9 cellular contexts compared by ENCODE assay signal in the genomic region with DNA sequence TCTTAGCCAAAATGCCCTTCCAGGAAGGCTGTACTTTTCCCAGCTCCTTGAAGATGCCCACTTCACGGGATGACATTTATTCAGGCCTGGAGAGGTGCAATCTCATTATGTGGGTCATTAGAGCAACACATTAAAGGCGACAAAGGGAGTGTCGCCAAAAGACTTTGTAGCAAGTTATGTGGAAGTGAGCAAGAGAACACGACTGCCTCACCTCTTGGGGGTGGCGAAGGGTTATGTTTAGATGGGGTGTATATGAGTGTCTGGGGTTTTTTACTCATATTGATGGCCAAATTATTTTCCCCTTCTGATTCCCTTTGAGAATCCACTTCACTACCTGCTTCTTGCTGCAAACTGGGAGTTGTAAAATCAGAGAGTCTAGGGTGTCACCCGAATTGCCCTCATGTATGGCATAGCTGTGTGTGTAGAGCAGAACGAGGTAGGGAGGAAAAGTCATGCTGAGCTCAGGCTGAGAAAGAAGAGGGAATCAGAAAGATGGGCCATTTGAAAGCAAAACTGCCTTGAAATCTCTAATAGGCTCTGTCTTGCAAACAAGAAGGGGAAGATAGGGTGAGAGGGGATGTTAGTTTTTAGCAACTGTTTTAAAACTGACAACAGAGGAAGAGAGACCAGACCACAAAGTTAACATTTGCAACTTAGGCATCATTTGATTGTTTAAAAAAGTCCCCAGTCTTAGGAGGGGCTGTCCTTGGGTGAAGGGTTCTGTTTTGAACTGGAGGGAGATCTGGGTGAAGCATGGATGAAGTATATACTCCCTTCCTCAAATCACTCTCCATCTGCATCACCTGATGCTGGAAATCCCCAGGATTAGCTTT.
DNase-seq lines count a peak whose midpoint lies in the region; ATAC-seq, FAIRE-seq and TF ChIP-seq lines count a peak whose summit lies in the region.
"Had no signal": no experiment of that assay in that cellular context is flagged by ENCODE, and none has a peak within 500 bp of the region (broad histone marks: within the 10 kb centered on the region; RNA-seq: fewer than 3 reads in every experiment).

No MANE protein-coding gene starts in this region.

- TF ChIP-seq RAD21 in GM12878 (IDR thresholded peaks at IDR 0.05; ENCODE audit: insufficient read depth, low read depth, low read length) = 0 out of 2 replicates have a peak, but pooled peaks have one; percentile 8

- TSS peak; percentile 83 for BruUV-seq in GM12878 (replicated peaks; lab: Mats Ljungman, UMichigan)

- H3K4me3 ChIP-seq in GM12878 (peak overlapping the region; percentile 38; the same call in 1 of the 2 replicates), endodermal cell (ENCODE audit: low read length) (no peak overlapping the region)

- in situ Hi-C loops in GM12878 (cut with MboI) = no loop called here

- intact Hi-C loops in GM12878 (cut with micrococcal nuclease; ENCODE audit: unreplicated experiment) = loop anchor here (1.0 to 5.0 kb wide), 3 partner anchors 15 to 95 kb away; a partner anchor contains a TSS

- H3K4me2 ChIP-seq in GM12878 (ENCODE audit: control insufficient read depth, insufficient read depth) = peak overlapping the region; percentile 39

- no peaks in the 10 kb centered on the region for H3K9me3 Mint-ChIP-seq in endodermal cell

- 2% methylated on average over 7 of the region's 7 CpGs for WGBS in GM12878 (ENCODE audit: insufficient coverage, insufficient replicate concordance, low lambda C conversion rate, missing lambda C conversion rate)
- WGBS in endodermal cell (ENCODE audit: insufficient coverage in 1 of 2, insufficient read length in 1 of 2), 2 experiments = 80 to 89% methylated on average over 7 of the region's 7 CpGs

- peak; percentile 68 to 82; a peak in 3 of 4 replicates for TF ChIP-seq EP300 in GM12878 (IDR thresholded peaks at IDR 0.05; ENCODE audit: borderline replicate concordance in 1 of 2, control insufficient read depth in 1 of 2, low read depth in 2 of 2, low read length in 2 of 2)

- no peaks in the 10 kb centered on the region for H3K79me2 ChIP-seq in GM12878 (ENCODE audit: control insufficient read depth, insufficient read depth, low read length)

- no peaks in the 10 kb centered on the region for H3K27me3 ChIP-seq in GM12878 (replicated peaks in 1 of 2; ENCODE audit: control insufficient read depth in 2 of 2, insufficient read depth in 2 of 2, low read length in 1 of 2)
- no peaks in the 10 kb centered on the region for H3K27me3 ChIP-seq in endodermal cell (ENCODE audit: control insufficient read depth, insufficient read depth, low read length, poor library complexity, severe bottlenecking)

- H3K9me3 ChIP-seq in GM12878 (replicated peaks; ENCODE audit: control insufficient read depth, insufficient read depth, low read length) = no peaks in the 10 kb centered on the region; the same call in 2 of the 3 replicates
- H3K9me3 ChIP-seq in endodermal cell (ENCODE audit: control insufficient read depth, low read length) = no peaks in the 10 kb centered on the region

- TF ChIP-seq CTCF in GM12878 (IDR thresholded peaks at IDR 0.05 in 2 of 3, conservative IDR thresholded peaks at IDR 0.05 in 1 of 3; ENCODE audit: control insufficient read depth in 2 of 3, extremely low read depth in 1 of 3, insufficient read depth in 1 of 3, low read depth in 3 of 3, low read length in 3 of 3) = no peak
- no peak for TF ChIP-seq CTCF in endodermal cell (conservative IDR thresholded peaks at IDR 0.05)

- H4K20me1 ChIP-seq in GM12878 (ENCODE audit: control insufficient read depth, insufficient read depth) = no peaks in the 10 kb centered on the region

- H3K4me3 Mint-ChIP-seq in endodermal cell = no peak overlapping the region

- H3K36me3 Mint-ChIP-seq in endodermal cell (ENCODE audit: low read depth) = no peaks in the 10 kb centered on the region

- no peak overlapping the region for H3K27ac Mint-ChIP-seq in endodermal cell

- POLR2A ChIA-PET in GM12878 (lab: Charles Lee) = interaction anchor here (0.7 to 3.5 kb wide), 11 partner anchors 12 to 501 kb away, joined by 3 to 21 read pairs (median 3); no protein-coding TSS in a partner anchor

- peaks cover 7% of the 10 kb centered on the region for H3K4me1 Mint-ChIP-seq in endodermal cell

- H3K27me3 Mint-ChIP-seq in endodermal cell (ENCODE audit: insufficient read depth) = peaks cover 2% of the 10 kb centered on the region

- no peak for TF ChIP-seq POLR2A in GM12878 (IDR thresholded peaks at IDR 0.05; ENCODE audit: low read depth, low read length)

- no peak overlapping the region for H2AFZ ChIP-seq in GM12878 (ENCODE audit: control insufficient read depth, low read depth, low read length)

- no peaks in the 10 kb centered on the region for H3K36me3 ChIP-seq in GM12878 (ENCODE audit: control insufficient read depth in 2 of 2, insufficient read depth in 2 of 2, low read length in 1 of 2)
- H3K36me3 ChIP-seq in endodermal cell (ENCODE audit: control insufficient read depth, insufficient read depth, low read length) = no peaks in the 10 kb centered on the region

- RAD21 ChIA-PET in GM12878 (lab: Charles Lee; ENCODE audit: unreplicated experiment) = interaction anchor here (1.2 to 4.6 kb wide), 12 partner anchors 13 to 95 kb away, joined by 3 to 42 read pairs (median 10); no protein-coding TSS in a partner anchor

- H3K27ac ChIP-seq in GM12878 (ENCODE audit: control insufficient read depth, insufficient read depth) (peak overlapping the region; percentile 10; the same call in 1 of the 2 replicates), endodermal cell (ENCODE audit: low read depth, low read length) (no peak overlapping the region)

- ATAC-seq in GM18502 (IDR thresholded peaks at IDR 0.05; ENCODE audit: poor library complexity, unreplicated experiment) (peak; percentile 79), GM19467 (IDR thresholded peaks at IDR 0.05; ENCODE audit: unreplicated experiment) (peak; percentile 65), HG03064 (IDR thresholded peaks at IDR 0.05; ENCODE audit: low read depth, unreplicated experiment) (peak; percentile 74), GM12878 (peak; percentile 79)

- H3K9ac ChIP-seq in GM12878 (ENCODE audit: control insufficient read depth, insufficient read depth, low read length) = no peak overlapping the region
- H3K9ac ChIP-seq in endodermal cell (ENCODE audit: extremely low read depth, low read length, poor library complexity, severe bottlenecking) = no peak overlapping the region

- H3K4me1 ChIP-seq in GM12878 (ENCODE audit: control insufficient read depth, insufficient read depth, low read length) = peaks cover 48% of the 10 kb centered on the region
- no peaks in the 10 kb centered on the region for H3K4me1 ChIP-seq in endodermal cell (ENCODE audit: control insufficient read depth, insufficient read depth, low read length)

- SMC1A ChIA-PET in GM12878 (lab: Charles Lee; ENCODE audit: uncharacterized antibody, unreplicated experiment) = interaction anchor here (1.0 to 8.9 kb wide), 14 partner anchors 13 to 916 kb away, joined by 3 to 133 read pairs (median 3); no protein-coding TSS in a partner anchor

- FAIRE-seq in GM12878 (lab: Jason Lieb, UNC) = peak; percentile 77
- FAIRE-seq: TTC549 had no signal

- peak; percentile 73 for DNase-seq in GM12878 (ENCODE audit: low read depth, low spot score)
- DNase-seq in iPS-NIHi7 (ENCODE audit: extremely low spot score) = no peak
- DNase-seq in HUDEP-2 (lab: John Stamatoyannopoulos, UW; ENCODE audit: unreplicated experiment in 76 of 76) = no peak
- no peak for DNase-seq in islet precursor cell
- DNase-seq in endodermal cell = no peak

- CTCF ChIA-PET in GM12878 (lab: Yijun Ruan, JAX) = interaction anchor here (0.5 to 9.8 kb wide), 16 partner anchors 12 to 560 kb away, joined by 3 to 68 read pairs (median 4); no protein-coding TSS in a partner anchor

TF ChIP-seq in GM12878, 131 proteins besides CTCF, POLR2A, EP300 and RAD21 (continues in another document):
- TF ChIP-seq BCL11A (IDR thresholded peaks at IDR 0.05; ENCODE audit: low read depth, low read length) (peak; percentile 50; the same call in 1 of the 2 replicates), RUNX3 (IDR thresholded peaks at IDR 0.05; ENCODE audit: low read length) (peak; percentile 92), ETV6 (conservative IDR thresholded peaks at IDR 0.05 in 1 of 2, IDR thresholded peaks at IDR 0.05 in 1 of 2; ENCODE audit: borderline replicate concordance in 1 of 2, low read depth in 1 of 2) (peak in 1 of 2 experiments; percentile 39; a peak in 1 of 4 replicates), IKZF2 (IDR thresholded peaks at IDR 0.05) (peak in 1 of 2 experiments; percentile 79; a peak in 2 of 4 replicates), RELA (IDR thresholded peaks at IDR 0.05; ENCODE audit: borderline replicate concordance, partially characterized antibody) (peak; percentile 54), RAD51 (IDR thresholded peaks at IDR 0.05) (0 out of 2 replicates have a peak, but pooled peaks have one; percentile 45), RCOR1 (conservative IDR thresholded peaks at IDR 0.05; ENCODE audit: low read depth, low read length) (peak; percentile 79; the same call in 1 of the 2 replicates), IKZF1 (conservative IDR thresholded peaks at IDR 0.05) (peak; percentile 28; the same call in 1 of the 2 replicates), ATF7 (IDR thresholded peaks at IDR 0.05; ENCODE audit: low read depth) (0 out of 2 replicates have a peak, but pooled peaks have one; percentile 19)
- TF ChIP-seq, protein P1, sequence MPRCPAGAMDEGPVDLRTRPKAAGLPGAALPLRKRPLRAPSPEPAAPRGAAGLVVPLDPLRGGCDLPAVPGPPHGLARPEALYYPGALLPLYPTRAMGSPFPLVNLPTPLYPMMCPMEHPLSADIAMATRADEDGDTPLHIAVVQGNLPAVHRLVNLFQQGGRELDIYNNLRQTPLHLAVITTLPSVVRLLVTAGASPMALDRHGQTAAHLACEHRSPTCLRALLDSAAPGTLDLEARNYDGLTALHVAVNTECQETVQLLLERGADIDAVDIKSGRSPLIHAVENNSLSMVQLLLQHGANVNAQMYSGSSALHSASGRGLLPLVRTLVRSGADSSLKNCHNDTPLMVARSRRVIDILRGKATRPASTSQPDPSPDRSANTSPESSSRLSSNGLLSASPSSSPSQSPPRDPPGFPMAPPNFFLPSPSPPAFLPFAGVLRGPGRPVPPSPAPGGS (IDR thresholded peaks at IDR 0.05; ENCODE audit: borderline replicate concordance, insufficient read depth, low read depth, low read length, poor library complexity, severe bottlenecking) = peak; percentile 62
- TF ChIP-seq, protein P2, sequence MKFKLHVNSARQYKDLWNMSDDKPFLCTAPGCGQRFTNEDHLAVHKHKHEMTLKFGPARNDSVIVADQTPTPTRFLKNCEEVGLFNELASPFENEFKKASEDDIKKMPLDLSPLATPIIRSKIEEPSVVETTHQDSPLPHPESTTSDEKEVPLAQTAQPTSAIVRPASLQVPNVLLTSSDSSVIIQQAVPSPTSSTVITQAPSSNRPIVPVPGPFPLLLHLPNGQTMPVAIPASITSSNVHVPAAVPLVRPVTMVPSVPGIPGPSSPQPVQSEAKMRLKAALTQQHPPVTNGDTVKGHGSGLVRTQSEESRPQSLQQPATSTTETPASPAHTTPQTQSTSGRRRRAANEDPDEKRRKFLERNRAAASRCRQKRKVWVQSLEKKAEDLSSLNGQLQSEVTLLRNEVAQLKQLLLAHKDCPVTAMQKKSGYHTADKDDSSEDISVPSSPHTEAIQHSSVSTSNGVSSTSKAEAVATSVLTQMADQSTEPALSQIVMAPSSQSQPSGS (IDR thresholded peaks at IDR 0.05; ENCODE audit: low read length) = peak; percentile 87
